ENCODE assay signal across 2 cellular contexts in genomic region chr18:74197705-74198341, GRCh38.
A peak's percentile ranks its signal among the peaks of the same experiment; 100 is the strongest.
TF ChIP-seq lines count a peak whose summit lies in the region.

No MANE protein-coding gene starts in this region.

TF ChIP-seq in IMR-90, 13 proteins besides CTCF, POLR2A, EP300 and RAD21 (continued from another document):
- TF ChIP-seq ELK1 (IDR thresholded peaks at IDR 0.05; ENCODE audit: borderline replicate concordance, low read depth, low read length) = no peak
- TF ChIP-seq CEBPB (IDR thresholded peaks at IDR 0.05; ENCODE audit: low read depth, low read length) = no peak
- TF ChIP-seq USF2 (IDR thresholded peaks at IDR 0.05; ENCODE audit: low read depth, low read length) = no peak
- TF ChIP-seq CHD1 (IDR thresholded peaks at IDR 0.05; ENCODE audit: low read depth, low read length) = no peak
- TF ChIP-seq RCOR1 (IDR thresholded peaks at IDR 0.05; ENCODE audit: insufficient replicate concordance, low read length) = no peak
- TF ChIP-seq MXI1 (IDR thresholded peaks at IDR 0.05; ENCODE audit: borderline replicate concordance, low read depth, low read length) = no peak
- TF ChIP-seq BHLHE40 (IDR thresholded peaks at IDR 0.05; ENCODE audit: low read depth, low read length) = no peak

TF ChIP-seq in liver, 16 proteins besides CTCF, POLR2A, EP300 and RAD21 (continued from another document):
- TF ChIP-seq REST (IDR thresholded peaks at IDR 0.05) (no peak), JUND (IDR thresholded peaks at IDR 0.05) (peak; percentile 50 to 66), NR2F2 (IDR thresholded peaks at IDR 0.05) (no peak), ZBTB33 (IDR thresholded peaks at IDR 0.05) (peak; percentile 72), YY1 (IDR thresholded peaks at IDR 0.05) (peak; percentile 87), GABPA (IDR thresholded peaks at IDR 0.05 in 1 of 2, conservative IDR thresholded peaks at IDR 0.05 in 1 of 2) (peak; percentile 47 to 71), RXRA (IDR thresholded peaks at IDR 0.05) (peak; percentile 97 to 98), EGR1 (IDR thresholded peaks at IDR 0.05; ENCODE audit: low read depth in 2 of 2) (peak; percentile 85 to 97), HNF4A (conservative IDR thresholded peaks at IDR 0.05) (peak; percentile 90 to 93), HNF4G (IDR thresholded peaks at IDR 0.05) (peak; percentile 80), FOXA1 (IDR thresholded peaks at IDR 0.05) (no peak), FOXA2 (IDR thresholded peaks at IDR 0.05) (no peak)
